24 cellular contexts compared by ENCODE assay signal in genomic region chr14:104213301-104214034, GRCh38.
"Had no signal": no experiment of that assay in that cellular context is flagged by ENCODE, and none has a peak within 500 bp of the region (broad histone marks: within the 10 kb centered on the region; RNA-seq: fewer than 3 reads in every experiment).

No MANE protein-coding gene starts in this region.

- DNase-seq: caudate nucleus; cerebellar nuclear complex; cortex of kidney; effector memory CD8-positive, alpha-beta T cell; left colon; left ventricle myocardium inferior; naive B cell; nucleus accumbens; sigmoid colon; stimulated activated CD4-positive, alpha-beta T cell treated with anti-CD3 and anti-CD28 coated beads, Interleukin-4, amount 100 ng/mL, for 4 hours; stimulated activated naive CD8-positive, alpha-beta T cell treated with anti-CD3 and anti-CD28 coated beads, Interleukin-15, Interleukin-2, amounts not matched to agents 100 U/mL and 50 U/mL, for 24 hours; substantia nigra; testis; tibial artery; uterus had no signal

- H3K79me2 ChIP-seq: hepatocyte had no signal

- H3K27me3 ChIP-seq: hepatocyte, sigmoid colon, testis, upper lobe of left lung, uterus had no signal

- H3K9me3 Mint-ChIP-seq: effector memory CD8-positive, alpha-beta T cell; natural killer cell treated with Interleukin-12 subunit alpha and Interleukin-12 subunit beta and Interleukin-15 and Interleukin-18, amount 100 ng/mL, for 72 hours; neural crest cell had no signal

- H3K4me2 ChIP-seq: hepatocyte had no signal

- H3K9me3 ChIP-seq: left ventricle myocardium inferior, psoas muscle, sigmoid colon, testis, upper lobe of left lung, uterus had no signal

- H2AFZ ChIP-seq: hepatocyte had no signal

- H3K4me3 Mint-ChIP-seq: effector memory CD8-positive, alpha-beta T cell; memory B cell; naive B cell; natural killer cell treated with Interleukin-12 subunit alpha and Interleukin-12 subunit beta and Interleukin-15 and Interleukin-18, amount 100 ng/mL, for 72 hours; neural crest cell; stimulated activated memory B cell treated with anti-CD40 and anti-IgM and Interleukin-4, amounts not matched to agents 10 μg/mL and 1 μg/mL and 100 μg/mL, for 72 hours had no signal

- H3K4me3 ChIP-seq: hepatocyte, left ventricle myocardium inferior, lung, psoas muscle, sigmoid colon, testis, tibial artery, upper lobe of left lung, uterus had no signal

- H3K27ac Mint-ChIP-seq: effector memory CD8-positive, alpha-beta T cell; memory B cell; naive B cell; natural killer cell treated with Interleukin-12 subunit alpha and Interleukin-12 subunit beta and Interleukin-15 and Interleukin-18, amount 100 ng/mL, for 72 hours; stimulated activated memory B cell treated with anti-CD40 and anti-IgM and Interleukin-4, amounts not matched to agents 10 μg/mL and 1 μg/mL and 100 μg/mL, for 72 hours had no signal

- H3K4me1 Mint-ChIP-seq: memory B cell; naive B cell; stimulated activated memory B cell treated with anti-CD40 and anti-IgM and Interleukin-4, amounts not matched to agents 10 μg/mL and 1 μg/mL and 100 μg/mL, for 72 hours had no signal

- H3K36me3 Mint-ChIP-seq: memory B cell; naive B cell; natural killer cell treated with Interleukin-12 subunit alpha and Interleukin-12 subunit beta and Interleukin-15 and Interleukin-18, amount 100 ng/mL, for 72 hours; stimulated activated memory B cell treated with anti-CD40 and anti-IgM and Interleukin-4, amounts not matched to agents 10 μg/mL and 1 μg/mL and 100 μg/mL, for 72 hours had no signal

- H3K36me3 ChIP-seq: left ventricle myocardium inferior, sigmoid colon, tibial artery, upper lobe of left lung, uterus had no signal

- H3K27ac ChIP-seq: hepatocyte, left ventricle myocardium inferior, psoas muscle, sigmoid colon, testis, tibial artery, upper lobe of left lung, uterus had no signal

- FAIRE-seq: frontal cortex had no signal

- H3K4me1 ChIP-seq: left ventricle myocardium inferior, psoas muscle, sigmoid colon, testis, tibial artery, upper lobe of left lung, uterus had no signal

- ATAC-seq: effector memory CD8-positive, alpha-beta T cell; psoas muscle; stimulated activated memory B cell treated with anti-CD40 and anti-IgM and Interleukin-4, amounts not matched to agents 10 μg/mL and 1 μg/mL and 100 μg/mL, for 72 hours; stimulated activated naive CD8-positive, alpha-beta T cell treated with anti-CD3 and anti-CD28 coated beads, Interleukin-15, Interleukin-2, amounts not matched to agents 100 U/mL and 50 U/mL, for 24 hours had no signal
